ENCODE assay signal across 25 cellular contexts in the genomic region with DNA sequence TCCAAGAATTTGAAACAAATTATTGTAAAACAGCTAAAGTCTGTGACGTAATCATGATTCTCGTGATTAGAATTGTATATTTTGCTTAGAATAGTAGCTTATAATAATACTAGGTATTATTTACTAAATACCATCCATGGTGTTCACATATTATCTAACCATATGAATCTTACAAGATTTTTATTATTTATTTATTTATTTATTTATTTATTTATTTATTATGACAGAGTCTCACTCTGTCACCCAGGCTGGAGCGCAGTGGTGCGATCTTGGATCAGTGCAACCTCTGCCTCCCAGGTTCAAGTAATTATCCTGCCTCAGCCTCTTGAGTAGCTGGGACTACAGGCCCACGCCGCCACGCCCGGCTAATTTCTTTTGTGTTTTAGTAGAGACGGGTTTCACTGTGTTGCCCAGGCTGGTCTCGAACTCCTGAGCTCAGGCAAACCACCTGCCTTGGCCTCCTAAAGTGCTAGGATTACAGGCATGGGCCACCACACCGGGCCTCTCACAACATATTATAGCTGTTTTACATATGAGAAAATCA.
DNase-seq lines count a peak whose midpoint lies in the region; ATAC-seq, FAIRE-seq and TF ChIP-seq lines count a peak whose summit lies in the region.
"Had no signal": no experiment of that assay in that cellular context is flagged by ENCODE, and none has a peak within 500 bp of the region (broad histone marks: within the 10 kb centered on the region; RNA-seq: fewer than 3 reads in every experiment).

No MANE protein-coding gene starts in this region.

- POLR2A ChIA-PET in A549 (lab: Yijun Ruan, JAX) = no interaction called here

- H3K4me1 ChIP-seq in A549 (no peaks in the 10 kb centered on the region), spleen (no peaks in the 10 kb centered on the region)
- H3K4me1 ChIP-seq: BE2C, BLaER1 had no signal

- TF ChIP-seq POLR2A in A549 (IDR thresholded peaks at IDR 0.05; ENCODE audit: low read length) (no peak), spleen (IDR thresholded peaks at IDR 0.05) (no peak)

- DNase-seq in A549 (ENCODE audit: low read depth in 1 of 2, low spot score in 1 of 2) (no peak), spleen (peak; percentile 22), medulla oblongata (ENCODE audit: extremely low spot score) (no peak), MG63 (no peak), Kasumi-1 (lab: John Stamatoyannopoulos, UW) (no peak)
- DNase-seq: 8988T; ACHN; BE2C; C1 segment of cervical spinal cord; CD4-positive, alpha-beta memory T cell; CD4-positive, CD25-positive, alpha-beta regulatory T cell; CD8-positive, alpha-beta memory T cell; COR-L47; DMS 273 treated with DMSO at 0.1 percent for 48 hours; DMS153; DMS53; DMS79; DND-41; EL; GDM1 had no signal

- H3K27me3 ChIP-seq in spleen (replicated peaks in 1 of 7) = no peaks in the 10 kb centered on the region
- no peaks in the 10 kb centered on the region for H3K27me3 ChIP-seq in MG63
- H3K27me3 ChIP-seq: BE2C, BLaER1 had no signal

- no peak for TF ChIP-seq RAD21 in A549 (conservative IDR thresholded peaks at IDR 0.05 in 1 of 2, IDR thresholded peaks at IDR 0.05 in 1 of 2)

- H3K36me3 ChIP-seq in spleen (no peaks in the 10 kb centered on the region), MG63 (no peaks in the 10 kb centered on the region)
- H3K36me3 ChIP-seq: BE2C had no signal

- FAIRE-seq in A549 (lab: Jason Lieb, UNC) = no peak
- FAIRE-seq in colon (lab: Jason Lieb, UNC) = peak; percentile 45
- FAIRE-seq: GM12878, GM12892, GM18507 had no signal

- H3K27ac ChIP-seq in A549 (no peak overlapping the region), spleen (no peak overlapping the region)
- H3K27ac ChIP-seq: BLaER1 had no signal

- TF ChIP-seq CTCF in A549 (IDR thresholded peaks at IDR 0.05) (no peak), spleen (IDR thresholded peaks at IDR 0.05 in 8 of 11, conservative IDR thresholded peaks at IDR 0.05 in 3 of 11) (no peak)

- intact Hi-C loops in spleen (cut with DNase I; ENCODE audit: low total_unique reads) = no loop called here

- H3K4me3 ChIP-seq in A549 (no peak overlapping the region), spleen (no peak overlapping the region), MG63 (no peak overlapping the region)
- H3K4me3 ChIP-seq: BLaER1, GM12878 had no signal

- CTCF ChIA-PET in A549 (lab: Yijun Ruan, JAX) = interaction anchor here (1.7 kb wide), 1 partner anchor 14 kb away, joined by 3 read pairs; no protein-coding TSS in a partner anchor

- no peak for ATAC-seq in A549
- ATAC-seq: GM12878 had no signal

- H3K4me2 ChIP-seq in A549 = no peak overlapping the region
- H3K4me2 ChIP-seq: BLaER1 had no signal

- WGBS in A549 (ENCODE audit: missing lambda C conversion rate) = 30% methylated on average over 10 of the region's 11 CpGs
- WGBS in spleen, 5 donors = 90 to 96% (median 94%) methylated on average over 11 of the region's 11 CpGs

- H3K9me3 ChIP-seq in A549 (no peaks in the 10 kb centered on the region), spleen (peaks cover 0 to 5% (median 0%) of the 10 kb centered on the region in 8 donors), MG63 (no peaks in the 10 kb centered on the region)
- H3K9me3 ChIP-seq: BE2C had no signal

- TF ChIP-seq EP300 in A549 (IDR thresholded peaks at IDR 0.05) = no peak

TF ChIP-seq in A549, 52 proteins besides CTCF, POLR2A, EP300 and RAD21:
- TF ChIP-seq ZNF302 (CRISPR knock-in tag; IDR thresholded peaks at IDR 0.05) (no peak), TFCP2L1 (CRISPR knock-in tag; IDR thresholded peaks at IDR 0.05) (no peak), EHF (CRISPR knock-in tag; IDR thresholded peaks at IDR 0.05) (no peak), ZC3H11A (IDR thresholded peaks at IDR 0.05) (peak; percentile 30)
